12 cellular contexts compared by ENCODE assay signal in genomic region chr12:92971869-92972524, GRCh38. TPM values are rescaled to one million over a fixed set of nuclear protein-coding genes. Genes with fewer than 3 reads are reported as not detected.
DNase-seq lines count a peak whose midpoint lies in the region; ATAC-seq and TF ChIP-seq lines count a peak whose summit lies in the region.
"Had no signal": no experiment of that assay in that cellular context is flagged by ENCODE, and none has a peak within 500 bp of the region (broad histone marks: within the 10 kb centered on the region; RNA-seq: fewer than 3 reads in every experiment).

No MANE protein-coding gene starts in this region.

- no peaks in the 10 kb centered on the region for H3K36me3 ChIP-seq in OCI-LY3 (replicated peaks; ENCODE audit: low read depth, low read length)

- no peaks in the 10 kb centered on the region for H3K27me3 ChIP-seq in OCI-LY3 (ENCODE audit: low read depth, low read length)

- no peaks in the 10 kb centered on the region for H3K36me3 Mint-ChIP-seq in glutamatergic neuron (ENCODE audit: unreplicated experiment)
- H3K36me3 Mint-ChIP-seq in osteocyte (ENCODE audit: unreplicated experiment): peaks cover 2% of the 10 kb centered on the region
- H3K36me3 Mint-ChIP-seq in natural killer cell: no peaks in the 10 kb centered on the region
- H3K36me3 Mint-ChIP-seq: type B pancreatic cell had no signal

- H3K4me1 ChIP-seq in OCI-LY3 (ENCODE audit: low read length): peaks cover 56% of the 10 kb centered on the region

- H3K9me3 Mint-ChIP-seq in glutamatergic neuron (ENCODE audit: unreplicated experiment) (no peaks in the 10 kb centered on the region), osteocyte (ENCODE audit: unreplicated experiment) (peaks cover 6% of the 10 kb centered on the region), natural killer cell (no peaks in the 10 kb centered on the region)

- no peak overlapping the region for H3K4me3 Mint-ChIP-seq in glutamatergic neuron (ENCODE audit: unreplicated experiment)
- H3K4me3 Mint-ChIP-seq in osteocyte (ENCODE audit: unreplicated experiment): no peak overlapping the region
- no peak overlapping the region for H3K4me3 Mint-ChIP-seq in natural killer cell
- H3K4me3 Mint-ChIP-seq: activated T-cell treated with anti-CD3 and anti-CD28 coated beads, Interleukin-2, amount 50 U/mL, for 72 hours; mesothelial cell of epicardium; T-helper 2 cell treated with Interferon-gamma antibody and Interleukin-4, amounts not matched to agents 5 μg/mL and 100 μg/mL, for 36 hours; type B pancreatic cell had no signal

- intact Hi-C loops in natural killer cell (cut with micrococcal nuclease): no loop called here

- ATAC-seq in natural killer cell: no peak
- ATAC-seq: activated T-cell treated with anti-CD3 and anti-CD28 coated beads, Interleukin-2, amount 50 U/mL, for 72 hours had no signal

- H3K4me1 Mint-ChIP-seq in glutamatergic neuron (ENCODE audit: low read depth, unreplicated experiment) (peaks cover 4% of the 10 kb centered on the region), osteocyte (ENCODE audit: unreplicated experiment) (peaks cover 18% of the 10 kb centered on the region), natural killer cell (no peaks in the 10 kb centered on the region)

- no peaks in the 10 kb centered on the region for H3K27me3 Mint-ChIP-seq in glutamatergic neuron (ENCODE audit: unreplicated experiment)
- no peaks in the 10 kb centered on the region for H3K27me3 Mint-ChIP-seq in osteocyte (ENCODE audit: unreplicated experiment)
- H3K27me3 Mint-ChIP-seq in natural killer cell (ENCODE audit: low read depth in 2 of 2): peaks cover 0 to 2% of the 10 kb centered on the region in 2 donors
- H3K27me3 Mint-ChIP-seq: type B pancreatic cell had no signal

- peak; percentile 82 for DNase-seq in ELR (ENCODE audit: low read depth)
- DNase-seq in fibroblast of mammary gland (ENCODE audit: low read depth): peak; percentile 92
- DNase-seq in renal cortical epithelial cell (ENCODE audit: low read depth): peak; percentile 99
- DNase-seq in glutamatergic neuron: no peak
- DNase-seq in osteocyte (ENCODE audit: extremely low spot score, unreplicated experiment): no peak
- DNase-seq in activated T-cell treated with anti-CD3 and anti-CD28 coated beads, Interleukin-2, amount 50 U/mL, for 48 hours: no peak
- DNase-seq in natural killer cell: no peak
- DNase-seq: activated T-cell treated with anti-CD3 and anti-CD28 coated beads, Interleukin-2, amount 50 U/mL, for 72 hours had no signal

- H3K4me3 ChIP-seq in OCI-LY3 (ENCODE audit: low read length): no peak overlapping the region
- H3K4me3 ChIP-seq in fibroblast of mammary gland (ENCODE audit: control insufficient read depth, low read depth, low read length): no peak overlapping the region

- H3K9ac ChIP-seq in OCI-LY3 (ENCODE audit: low read length): no peak overlapping the region

- H2AFZ ChIP-seq in OCI-LY3 (ENCODE audit: low read depth, low read length): no peak overlapping the region

- H4K20me1 ChIP-seq in OCI-LY3 (ENCODE audit: insufficient read depth, low read length): no peaks in the 10 kb centered on the region

- TF ChIP-seq CTCF in OCI-LY3 (IDR thresholded peaks at IDR 0.05; ENCODE audit: low read depth, low read length): no peak
- no peak for TF ChIP-seq CTCF in fibroblast of mammary gland (conservative IDR thresholded peaks at IDR 0.05; ENCODE audit: control insufficient read depth, insufficient read depth, low read depth, low read length)
- TF ChIP-seq CTCF in glutamatergic neuron (IDR thresholded peaks at IDR 0.05; ENCODE audit: partially characterized antibody, unreplicated experiment): no peak
- no peak for TF ChIP-seq CTCF in osteocyte (IDR thresholded peaks at IDR 0.05)
- no peak for TF ChIP-seq CTCF in natural killer cell (IDR thresholded peaks at IDR 0.05)

- H3K9me3 ChIP-seq in OCI-LY3 (ENCODE audit: insufficient read depth, low read length): no peaks in the 10 kb centered on the region

- peak overlapping the region; percentile 57; the same call in 1 of the 2 replicates for H3K4me2 ChIP-seq in OCI-LY3 (ENCODE audit: low read length)

- H3K27ac ChIP-seq in OCI-LY3 (ENCODE audit: low read length): peak overlapping the region; percentile 49; the same call in 1 of the 2 replicates

- H3K27ac Mint-ChIP-seq in glutamatergic neuron (ENCODE audit: unreplicated experiment): no peak overlapping the region
- no peak overlapping the region for H3K27ac Mint-ChIP-seq in osteocyte (ENCODE audit: unreplicated experiment)
- H3K27ac Mint-ChIP-seq in natural killer cell: no peak overlapping the region
- H3K27ac Mint-ChIP-seq: activated T-cell treated with anti-CD3 and anti-CD28 coated beads, Interleukin-2, amount 50 U/mL, for 72 hours; mesothelial cell of epicardium; T-helper 2 cell treated with Interferon-gamma antibody and Interleukin-4, amounts not matched to agents 5 μg/mL and 100 μg/mL, for 36 hours; type B pancreatic cell had no signal

- H3K79me2 ChIP-seq in OCI-LY3 (ENCODE audit: low read length): no peaks in the 10 kb centered on the region

RNA-seq across cellular contexts. Expression of gene EEA1, which starts 42.9 kb away (rescaled TPM):
- total RNA-seq in renal cortical epithelial cell (13.9 and 43.4 TPM in 2 replicates), glutamatergic neuron (ENCODE audit: unreplicated experiment) (12.0 TPM), osteocyte (31.1 and 46.7 TPM in 2 replicates), natural killer cell (10 to 100 TPM; 15.0 to 20.0 (median 15.0) TPM)

Comparison
In these comparisons a context has a peak if more than half of its experiments do, and no peak if none do; other contexts are left out.
1. DNase-seq: peak in ELR (single experiment), fibroblast of mammary gland (single experiment) and renal cortical epithelial cell (single experiment); none in glutamatergic neuron (single experiment), osteocyte (single experiment), activated T-cell treated with anti-CD3 and anti-CD28 coated beads, Interleukin-2, amount 50 U/mL, for 48 hours (0 of 2) and natural killer cell (single experiment).